Comparison of ENCODE assay signal across 11 cellular contexts in genomic region chr19:31066385-31066784, GRCh38.
DNase-seq lines count a peak whose midpoint lies in the region; ATAC-seq and TF ChIP-seq lines count a peak whose summit lies in the region.
"Had no signal": no experiment of that assay in that cellular context is flagged by ENCODE, and none has a peak within 500 bp of the region (broad histone marks: within the 10 kb centered on the region; RNA-seq: fewer than 3 reads in every experiment).

No MANE protein-coding gene starts in this region.

- ATAC-seq in HG03108 (IDR thresholded peaks at IDR 0.05; ENCODE audit: unreplicated experiment) (no peak), left colon (no peak)
- ATAC-seq: stimulated activated memory B cell treated with anti-CD40 and anti-IgM and Interleukin-4, amounts not matched to agents 10 μg/mL and 1 μg/mL and 100 μg/mL, for 72 hours had no signal

- no peaks in the 10 kb centered on the region for H3K27me3 ChIP-seq in MG63

- H3K27ac Mint-ChIP-seq in neural crest cell (ENCODE audit: unreplicated experiment), result peak overlapping the region; percentile 60
- H3K27ac Mint-ChIP-seq: stimulated activated memory B cell treated with anti-CD40 and anti-IgM and Interleukin-4, amounts not matched to agents 10 μg/mL and 1 μg/mL and 100 μg/mL, for 72 hours had no signal

- H3K4me1 Mint-ChIP-seq in neural crest cell, result peaks cover 24% of the 10 kb centered on the region
- H3K4me1 Mint-ChIP-seq: stimulated activated memory B cell treated with anti-CD40 and anti-IgM and Interleukin-4, amounts not matched to agents 10 μg/mL and 1 μg/mL and 100 μg/mL, for 72 hours had no signal

- intact Hi-C loops in left colon (cut with DNase I, micrococcal nuclease), result no loop called here

- DNase-seq in DMS79 treated with DMSO at 0.1 percent for 48 hours (lab: John Stamatoyannopoulos, UW), result peak; percentile 48
- peak; percentile 80 for DNase-seq in MG63
- DNase-seq in epithelial cell of esophagus (ENCODE audit: low read depth), result peak; percentile 87
- DNase-seq in neural crest cell (ENCODE audit: low read depth, low spot score), result no peak
- DNase-seq in GM19238 (ENCODE audit: insufficient read length, low spot score), result no peak
- DNase-seq in DMS 273 (lab: John Stamatoyannopoulos, UW; ENCODE audit: unreplicated experiment), result no peak
- no peak for DNase-seq in left colon
- DNase-seq: activated T-cell treated with anti-CD3 and anti-CD28 coated beads, Interleukin-2, amount 50 U/mL, for 1 hour; stimulated activated CD4-positive, alpha-beta T cell treated with anti-CD3 and anti-CD28 coated beads, Interleukin-15, amount 100 ng/mL, for 24 hours had no signal

- no peak for TF ChIP-seq CTCF in epithelial cell of esophagus (IDR thresholded peaks at IDR 0.05; ENCODE audit: insufficient read depth, low read depth, low read length, missing control alignments)
- TF ChIP-seq CTCF in neural crest cell (conservative IDR thresholded peaks at IDR 0.05), result no peak

- H3K4me3 Mint-ChIP-seq in neural crest cell, result no peak overlapping the region
- H3K4me3 Mint-ChIP-seq: stimulated activated memory B cell treated with anti-CD40 and anti-IgM and Interleukin-4, amounts not matched to agents 10 μg/mL and 1 μg/mL and 100 μg/mL, for 72 hours had no signal

- no peaks in the 10 kb centered on the region for H3K36me3 ChIP-seq in MG63

- H3K36me3 Mint-ChIP-seq in neural crest cell (ENCODE audit: low read depth), result no peaks in the 10 kb centered on the region
- H3K36me3 Mint-ChIP-seq: stimulated activated memory B cell treated with anti-CD40 and anti-IgM and Interleukin-4, amounts not matched to agents 10 μg/mL and 1 μg/mL and 100 μg/mL, for 72 hours had no signal

- H3K9me3 Mint-ChIP-seq in neural crest cell, result no peaks in the 10 kb centered on the region

- H3K9me3 ChIP-seq in MG63, result no peaks in the 10 kb centered on the region

- no peaks in the 10 kb centered on the region for H3K27me3 Mint-ChIP-seq in neural crest cell (ENCODE audit: low read depth)
- H3K27me3 Mint-ChIP-seq: stimulated activated memory B cell treated with anti-CD40 and anti-IgM and Interleukin-4, amounts not matched to agents 10 μg/mL and 1 μg/mL and 100 μg/mL, for 72 hours had no signal

- no peak overlapping the region for H3K4me3 ChIP-seq in MG63
- H3K4me3 ChIP-seq in epithelial cell of esophagus (ENCODE audit: low read length), result no peak overlapping the region

Comparison
In these comparisons a context has a peak if more than half of its experiments do, and no peak if none do; other contexts are left out.
1. DNase-seq: peak in DMS79 treated with DMSO at 0.1 percent for 48 hours (single experiment), MG63 (single experiment) and epithelial cell of esophagus (single experiment); none in neural crest cell (single experiment), GM19238 (single experiment), DMS 273 (single experiment) and left colon (0 of 2).